Comparison of ENCODE assay signal across 10 cellular contexts in genomic region chr3:23811919-23812318, GRCh38. TPM values are rescaled to one million over a fixed set of nuclear protein-coding genes. Genes with fewer than 3 reads are reported as not detected.
DNase-seq lines count a peak whose midpoint lies in the region; ATAC-seq and TF ChIP-seq lines count a peak whose summit lies in the region.
"Had no signal": no experiment of that assay in that cellular context is flagged by ENCODE, and none has a peak within 500 bp of the region (broad histone marks: within the 10 kb centered on the region; RNA-seq: fewer than 3 reads in every experiment).

No MANE protein-coding gene starts in this region.

- no peak for DNase-seq in activated CD4-positive, CD25-positive, alpha-beta regulatory T cell (lab: John Stamatoyannopoulos, UW)
- DNase-seq in neural progenitor cell (ENCODE audit: low spot score) (no peak), islet precursor cell (no peak), NCI-H1930 (lab: John Stamatoyannopoulos, UW) (no peak), amniotic stem cell (lab: John Stamatoyannopoulos, UW) (no peak)
- DNase-seq: KG1 had no signal

- H3K4me1 Mint-ChIP-seq in neural progenitor cell, result peaks cover 45% of the 10 kb centered on the region

- no peak overlapping the region for H3K27ac Mint-ChIP-seq in neural progenitor cell

- H3K27ac ChIP-seq in OCI-LY3 (ENCODE audit: low read length) (no peak overlapping the region), neural progenitor cell (no peak overlapping the region)
- H3K27ac ChIP-seq: 22Rv1 had no signal

- H3K4me3 Mint-ChIP-seq in neural progenitor cell, result peak overlapping the region; percentile 96

- peaks cover 36% of the 10 kb centered on the region for H3K4me1 ChIP-seq in OCI-LY3 (ENCODE audit: low read length)
- H3K4me1 ChIP-seq in neural progenitor cell, result peaks cover 44% of the 10 kb centered on the region

- no peak overlapping the region for H3K9ac ChIP-seq in OCI-LY3 (ENCODE audit: low read length)
- no peak overlapping the region for H3K9ac ChIP-seq in neural progenitor cell

- H3K9me3 ChIP-seq in OCI-LY3 (ENCODE audit: insufficient read depth, low read length) (no peaks in the 10 kb centered on the region), neural progenitor cell (ENCODE audit: low read depth) (no peaks in the 10 kb centered on the region)

- H3K27me3 ChIP-seq in OCI-LY3 (ENCODE audit: low read depth, low read length) (no peaks in the 10 kb centered on the region), neural progenitor cell (no peaks in the 10 kb centered on the region)

- H3K4me3 ChIP-seq in OCI-LY3 (ENCODE audit: low read length) (peak overlapping the region; percentile 81; the same call in 1 of the 2 replicates), neural progenitor cell (peak overlapping the region; percentile 86)

- H3K79me2 ChIP-seq in OCI-LY3 (ENCODE audit: low read length) (peaks cover 56% of the 10 kb centered on the region), neural progenitor cell (ENCODE audit: low read depth) (peaks cover 100% of the 10 kb centered on the region)

- H4K20me1 ChIP-seq in OCI-LY3 (ENCODE audit: insufficient read depth, low read length) (0 out of 2 replicates have a peak, but pooled peaks cover 10% of the 10 kb centered on the region), neural progenitor cell (ENCODE audit: low read depth) (peaks cover 77% of the 10 kb centered on the region)

- H3K36me3 ChIP-seq in OCI-LY3 (replicated peaks; ENCODE audit: low read depth, low read length) (peaks cover 36% of the 10 kb centered on the region), neural progenitor cell (peaks cover 18% of the 10 kb centered on the region)

- peaks cover 12% of the 10 kb centered on the region for H3F3A ChIP-seq in neural progenitor cell (ENCODE audit: low read depth)

- peak; percentile 59 to 70 for ATAC-seq in activated CD4-positive, CD25-positive, alpha-beta regulatory T cell treated with anti-CD3 and anti-CD28 coated beads, Interleukin-2, amount 50 U/mL, for 24 hours
- ATAC-seq in HG02623 (IDR thresholded peaks at IDR 0.05; ENCODE audit: unreplicated experiment), result peak; percentile 59

- H3K36me3 Mint-ChIP-seq in neural progenitor cell, result peaks cover 42% of the 10 kb centered on the region

- no peaks in the 10 kb centered on the region for H3K9me3 Mint-ChIP-seq in neural progenitor cell

- no peak for TF ChIP-seq CTCF in OCI-LY3 (IDR thresholded peaks at IDR 0.05; ENCODE audit: low read depth, low read length)
- no peak for TF ChIP-seq CTCF in neural progenitor cell (IDR thresholded peaks at IDR 0.05)

- peaks cover 2% of the 10 kb centered on the region for H3K27me3 Mint-ChIP-seq in neural progenitor cell (ENCODE audit: insufficient read depth, low read depth)

- H3K4me2 ChIP-seq in OCI-LY3 (ENCODE audit: low read length), result peak overlapping the region; percentile 78
- peak overlapping the region; percentile 80 for H3K4me2 ChIP-seq in neural progenitor cell

- H2AFZ ChIP-seq in OCI-LY3 (ENCODE audit: low read depth, low read length), result no peak overlapping the region
- H2AFZ ChIP-seq in neural progenitor cell (replicated peaks), result no peak overlapping the region

RNA-seq across cellular contexts. Expression of gene UBE2E1, which starts 6.2 kb away (rescaled TPM):
- 376 and 391 TPM in 2 replicates for total RNA-seq in neural progenitor cell (ENCODE audit: low replicate concordance)
